ENCODE assay signal across 11 cellular contexts in the genomic region with DNA sequence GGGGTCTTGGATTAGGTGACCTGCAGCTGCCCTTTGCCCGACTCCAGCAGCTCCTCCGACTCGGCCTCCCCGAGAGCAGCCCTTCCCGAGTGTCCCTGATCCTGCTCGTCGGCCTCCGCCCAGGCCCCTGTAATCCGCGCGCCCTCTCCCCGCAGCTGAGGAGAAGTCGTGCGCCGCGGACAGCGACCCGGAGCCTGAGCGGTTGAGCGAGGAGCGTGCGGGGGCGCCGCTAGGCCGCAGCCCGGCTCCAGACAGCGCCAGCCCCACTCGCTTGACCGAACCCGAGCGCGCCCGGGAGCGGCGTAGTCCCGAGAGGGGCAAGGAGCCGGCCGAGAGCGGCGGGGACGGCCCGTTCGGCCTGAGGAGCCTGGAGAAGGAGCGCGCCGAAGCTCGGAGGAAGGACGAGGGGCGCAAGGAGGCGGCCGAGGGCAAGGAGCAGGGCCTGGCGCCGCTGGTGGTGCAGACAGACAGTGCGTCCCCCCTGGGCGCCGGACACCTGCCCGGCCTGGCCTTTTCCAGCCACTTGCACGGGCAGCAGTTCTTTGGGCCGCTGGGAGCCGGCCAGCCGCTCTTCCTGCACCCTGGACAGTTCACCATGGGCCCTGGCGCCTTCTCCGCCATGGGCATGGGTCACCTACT. TPM values are rescaled to one million over a fixed set of nuclear protein-coding genes. Genes with fewer than 3 reads are reported as not detected.
A peak's percentile ranks its signal among the peaks of the same experiment; 100 is the strongest.
DNase-seq lines count a peak whose midpoint lies in the region; ATAC-seq lines count a peak whose summit lies in the region.
"Had no signal": no experiment of that assay in that cellular context is flagged by ENCODE, and none has a peak within 500 bp of the region (broad histone marks: within the 10 kb centered on the region; RNA-seq: fewer than 3 reads in every experiment).

No MANE protein-coding gene starts in this region.

- H3K9me3 Mint-ChIP-seq in stimulated activated naive CD8-positive, alpha-beta T cell treated with anti-CD3 and anti-CD28 coated beads, Interleukin-15, amount 100 ng/mL, for 72 hours: no peaks in the 10 kb centered on the region

- H3K27ac ChIP-seq in HUES64 (ENCODE audit: low read depth, low read length) (no peak overlapping the region), caudate nucleus (ENCODE audit: low read depth, low read length) (peak overlapping the region; percentile 26)
- H3K27ac ChIP-seq: PC-9 had no signal

- H3K27me3 ChIP-seq in HUES64 (ENCODE audit: insufficient read depth, low read length) (peaks cover 100% of the 10 kb centered on the region), HAP-1 (ENCODE audit: low read depth) (no peaks in the 10 kb centered on the region)

- H3K9me3 ChIP-seq in HUES64 (ENCODE audit: insufficient read depth, low read depth, low read length) (no peaks in the 10 kb centered on the region), HAP-1 (no peaks in the 10 kb centered on the region)

- peaks cover 8% of the 10 kb centered on the region for H3K4me1 ChIP-seq in HUES64 (ENCODE audit: insufficient read depth, low read length)
- peaks cover 4% of the 10 kb centered on the region for H3K4me1 ChIP-seq in HAP-1

- H3K9ac ChIP-seq in HUES64 (ENCODE audit: low read depth, low read length): no peak overlapping the region

- no peak for ATAC-seq in stimulated activated naive CD8-positive, alpha-beta T cell treated with anti-CD3 and anti-CD28 coated beads, Interleukin-15, amount 100 ng/mL, for 72 hours
- ATAC-seq in HG03565 (IDR thresholded peaks at IDR 0.05; ENCODE audit: unreplicated experiment): no peak

- peaks cover 67% of the 10 kb centered on the region for H3K4me1 Mint-ChIP-seq in stimulated activated naive CD8-positive, alpha-beta T cell treated with anti-CD3 and anti-CD28 coated beads, Interleukin-15, amount 100 ng/mL, for 72 hours

- in situ Hi-C loops in HAP-1 (cut with MboI; ENCODE audit: low sequenced_read_pairs): no loop called here

- H3K36me3 ChIP-seq in HUES64 (ENCODE audit: insufficient read depth, low read length) (no peaks in the 10 kb centered on the region), HAP-1 (replicated peaks) (peaks cover 3% of the 10 kb centered on the region)

- peaks cover 94% of the 10 kb centered on the region for H3K27me3 Mint-ChIP-seq in stimulated activated naive CD8-positive, alpha-beta T cell treated with anti-CD3 and anti-CD28 coated beads, Interleukin-15, amount 100 ng/mL, for 72 hours

- H3K4me3 ChIP-seq in HUES64 (ENCODE audit: low read length): 0 out of 2 replicates have a peak overlapping the region, but pooled peaks have one; percentile 11
- no peak overlapping the region for H3K4me3 ChIP-seq in HAP-1
- H3K4me3 ChIP-seq: PC-9 had no signal

- H3K4me3 Mint-ChIP-seq in stimulated activated naive CD8-positive, alpha-beta T cell treated with anti-CD3 and anti-CD28 coated beads, Interleukin-15, amount 100 ng/mL, for 72 hours: peak overlapping the region; percentile 64 to 86

- WGBS in HUES64: 3% methylated on average over 63 of the region's 63 CpGs

- DNase-seq in caudate nucleus (lab: John Stamatoyannopoulos, UW) (no peak), left kidney (ENCODE audit: low read depth, low spot score) (peak; percentile 73), HAP-1 (ENCODE audit: low spot score in 2 of 2) (no peak), SIG-M5 (lab: John Stamatoyannopoulos, UW) (no peak)
- no peak for DNase-seq in stimulated activated naive CD8-positive, alpha-beta T cell treated with anti-CD3 and anti-CD28 coated beads, Interleukin-15, amount 100 ng/mL, for 72 hours
- no peak for DNase-seq in activated CD4-positive, CD25-positive, alpha-beta regulatory T cell treated with anti-CD3 and anti-CD28 coated beads, Interleukin-2, amount 50 U/mL, for 72 hours
- DNase-seq: activated CD4-positive, alpha-beta T cell treated with anti-CD3 and anti-CD28 coated beads, Interleukin-2, amount 50 U/mL, for 48 hours; NCI-H1092 treated with DMSO at 0.1 percent for 48 hours; PC-9 had no signal

- H3K27ac Mint-ChIP-seq in stimulated activated naive CD8-positive, alpha-beta T cell treated with anti-CD3 and anti-CD28 coated beads, Interleukin-15, amount 100 ng/mL, for 72 hours: no peak overlapping the region

RNA-seq across cellular contexts. Expression of gene TBX2, which starts 5.5 kb away (rescaled TPM):
- 0.65 TPM for polyA plus RNA-seq in HUES64 (2013, experiment 1 of 2)
- 0.38 TPM for polyA plus RNA-seq in HUES64 (2013, experiment 2 of 2)

RNA-seq across cellular contexts. Expression of gene TBX4, which starts 47.1 kb away (rescaled TPM):
- 0.05 TPM for polyA plus RNA-seq in HUES64 (2013, experiment 1 of 2)
- 0.44 TPM for polyA plus RNA-seq in HUES64 (2013, experiment 2 of 2)
